ENCODE assay signal across 1 cellular context in genomic region chr16:67240506-67240905, GRCh38.
TF ChIP-seq lines count a peak whose summit lies in the region.

No MANE protein-coding gene starts in this region.

TF ChIP-seq in endothelial cell of umbilical vein, 7 proteins besides CTCF, POLR2A, EP300 and RAD21:
- TF ChIP-seq, protein P1, sequence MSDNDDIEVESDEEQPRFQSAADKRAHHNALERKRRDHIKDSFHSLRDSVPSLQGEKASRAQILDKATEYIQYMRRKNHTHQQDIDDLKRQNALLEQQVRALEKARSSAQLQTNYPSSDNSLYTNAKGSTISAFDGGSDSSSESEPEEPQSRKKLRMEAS (IDR thresholded peaks at IDR 0.05; ENCODE audit: insufficient read depth, insufficient read length): no peak
- TF ChIP-seq EZH2 (IDR thresholded peaks at IDR 0.05; ENCODE audit: borderline replicate concordance, low read depth, low read length, severe bottlenecking): no peak
- TF ChIP-seq FOS (IDR thresholded peaks at IDR 0.05; ENCODE audit: borderline replicate concordance, insufficient read depth, low read length): no peak
- no peak for TF ChIP-seq MYC (IDR thresholded peaks at IDR 0.05; ENCODE audit: low read depth, low read length)
- no peak for TF ChIP-seq POLR2AphosphoS5 (IDR thresholded peaks at IDR 0.05; ENCODE audit: insufficient read depth, low read depth, low read length)
- no peak for TF ChIP-seq JUN (IDR thresholded peaks at IDR 0.05; ENCODE audit: borderline replicate concordance, insufficient read depth, insufficient read length, low read depth)
- TF ChIP-seq GATA2 (IDR thresholded peaks at IDR 0.05; ENCODE audit: insufficient read depth, insufficient read length, low read depth, low read length): no peak
TF ChIP-seq in endothelial cell of umbilical vein: peak in this region for 0.
